In the genomic region with DNA sequence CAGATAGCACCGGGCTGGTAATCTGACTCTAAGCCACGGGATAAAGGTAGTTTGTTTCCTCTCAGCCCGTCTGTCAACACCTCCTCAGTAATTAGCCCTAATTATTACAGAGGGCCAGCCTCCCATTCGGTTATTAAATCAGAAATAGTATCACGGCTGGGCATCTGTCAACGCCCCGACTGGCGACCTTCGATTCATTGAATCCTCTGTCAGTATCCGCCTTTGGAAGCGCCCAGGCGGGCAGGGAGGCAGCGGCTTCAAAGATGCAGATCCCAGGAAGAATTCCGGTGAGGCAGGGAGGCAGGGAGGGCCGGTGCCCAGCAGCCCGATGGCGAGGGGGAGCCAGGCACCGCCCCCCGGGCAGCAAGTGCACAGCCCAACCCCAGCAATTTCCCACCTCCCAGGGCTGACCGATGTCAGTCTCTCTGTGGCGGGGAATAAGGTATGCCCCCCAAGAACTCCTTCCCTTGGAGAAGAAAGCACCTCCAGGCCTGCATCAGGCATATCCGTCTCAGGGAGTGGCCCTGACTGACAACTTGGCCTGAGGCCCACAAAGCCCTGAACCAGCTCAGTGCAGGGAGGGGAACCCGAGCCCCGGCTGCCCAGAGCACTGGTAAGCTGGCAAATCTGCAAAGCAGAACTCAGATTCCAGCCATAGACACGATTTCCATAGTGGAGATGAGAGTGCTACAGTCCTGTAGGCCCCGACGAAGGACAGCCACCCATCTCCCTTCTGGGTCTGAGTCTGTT, we compare ENCODE assay signal across 1 cellular context.
A peak's percentile ranks its signal among the peaks of the same experiment; 100 is the strongest.
TF ChIP-seq lines count a peak whose summit lies in the region.

No MANE protein-coding gene starts in this region.

TF ChIP-seq in K562, 482 proteins besides CTCF, POLR2A, EP300 and RAD21 (continues in another document):
- TF ChIP-seq, protein P1, sequence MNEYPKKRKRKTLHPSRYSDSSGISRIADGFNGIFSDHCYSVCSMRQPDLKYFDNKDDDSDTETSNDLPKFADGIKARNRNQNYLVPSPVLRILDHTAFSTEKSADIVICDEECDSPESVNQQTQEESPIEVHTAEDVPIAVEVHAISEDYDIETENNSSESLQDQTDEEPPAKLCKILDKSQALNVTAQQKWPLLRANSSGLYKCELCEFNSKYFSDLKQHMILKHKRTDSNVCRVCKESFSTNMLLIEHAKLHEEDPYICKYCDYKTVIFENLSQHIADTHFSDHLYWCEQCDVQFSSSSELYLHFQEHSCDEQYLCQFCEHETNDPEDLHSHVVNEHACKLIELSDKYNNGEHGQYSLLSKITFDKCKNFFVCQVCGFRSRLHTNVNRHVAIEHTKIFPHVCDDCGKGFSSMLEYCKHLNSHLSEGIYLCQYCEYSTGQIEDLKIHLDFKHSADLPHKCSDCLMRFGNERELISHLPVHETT (CRISPR knock-in tag; conservative IDR thresholded peaks at IDR 0.05 in 1 of 2, IDR thresholded peaks at IDR 0.05 in 1 of 2) = 0 out of 4 replicates have a peak, but pooled peaks of 1 of the 2 experiments have one; percentile 24
- TF ChIP-seq NFIC (IDR thresholded peaks at IDR 0.05) (peak; percentile 69), FOXM1 (IDR thresholded peaks at IDR 0.05; ENCODE audit: low read depth) (no peak), FOXM1 (CRISPR knock-in tag; IDR thresholded peaks at IDR 0.05; ENCODE audit: low read depth) (no peak), SETDB1 (IDR thresholded peaks at IDR 0.05; ENCODE audit: low read length) (peak; percentile 36), NFE2L1 (tag; IDR thresholded peaks at IDR 0.05; ENCODE audit: borderline replicate concordance, low read depth) (no peak), RCOR1 (IDR thresholded peaks at IDR 0.05; ENCODE audit: borderline replicate concordance in 1 of 2, low read depth in 2 of 2, low read length in 2 of 2) (no peak), HEY1 (CRISPR knock-in tag; IDR thresholded peaks at IDR 0.05; ENCODE audit: borderline replicate concordance) (no peak), MTA1 (IDR thresholded peaks at IDR 0.05; ENCODE audit: borderline replicate concordance) (no peak), MEIS2 (IDR thresholded peaks at IDR 0.05; ENCODE audit: partially characterized antibody) (peak; percentile 82), ZNF347 (CRISPR knock-in tag; IDR thresholded peaks at IDR 0.05; ENCODE audit: low read depth) (no peak), EHMT2 (IDR thresholded peaks at IDR 0.05) (no peak), CREBBP (IDR thresholded peaks at IDR 0.05; ENCODE audit: low read depth, low read length) (no peak), GABPB2 (CRISPR knock-in tag; conservative IDR thresholded peaks at IDR 0.05) (no peak), SMC3 (conservative IDR thresholded peaks at IDR 0.05; ENCODE audit: insufficient read depth, low read depth, low read length) (0 out of 2 replicates have a peak, but pooled peaks have one; percentile 1), RBBP5 (IDR thresholded peaks at IDR 0.05; ENCODE audit: borderline replicate concordance, insufficient read depth, low read length, poor library complexity, severe bottlenecking) (no peak), SMARCE1 (IDR thresholded peaks at IDR 0.05) (no peak), ZSCAN32 (CRISPR knock-in tag; IDR thresholded peaks at IDR 0.05) (no peak), RBFOX2 (IDR thresholded peaks at IDR 0.05; ENCODE audit: low read depth, low read length) (peak; percentile 11), IRF2 (CRISPR knock-in tag; IDR thresholded peaks at IDR 0.05) (no peak), ZNF212 (CRISPR knock-in tag; IDR thresholded peaks at IDR 0.05) (no peak), YY1 (IDR thresholded peaks at IDR 0.05; ENCODE audit: borderline replicate concordance in 1 of 3, control insufficient read depth in 1 of 3, extremely low read depth in 1 of 3, insufficient read depth in 3 of 3, insufficient read length in 1 of 3, insufficient replicate concordance in 2 of 3, low read depth in 1 of 3, low read length in 2 of 3) (peak in 1 of 3 experiments; percentile 2)
- TF ChIP-seq, protein P2, sequence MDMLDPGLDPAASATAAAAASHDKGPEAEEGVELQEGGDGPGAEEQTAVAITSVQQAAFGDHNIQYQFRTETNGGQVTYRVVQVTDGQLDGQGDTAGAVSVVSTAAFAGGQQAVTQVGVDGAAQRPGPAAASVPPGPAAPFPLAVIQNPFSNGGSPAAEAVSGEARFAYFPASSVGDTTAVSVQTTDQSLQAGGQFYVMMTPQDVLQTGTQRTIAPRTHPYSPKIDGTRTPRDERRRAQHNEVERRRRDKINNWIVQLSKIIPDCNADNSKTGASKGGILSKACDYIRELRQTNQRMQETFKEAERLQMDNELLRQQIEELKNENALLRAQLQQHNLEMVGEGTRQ (CRISPR knock-in tag; IDR thresholded peaks at IDR 0.05) = peak; percentile 37
- TF ChIP-seq, protein P3, sequence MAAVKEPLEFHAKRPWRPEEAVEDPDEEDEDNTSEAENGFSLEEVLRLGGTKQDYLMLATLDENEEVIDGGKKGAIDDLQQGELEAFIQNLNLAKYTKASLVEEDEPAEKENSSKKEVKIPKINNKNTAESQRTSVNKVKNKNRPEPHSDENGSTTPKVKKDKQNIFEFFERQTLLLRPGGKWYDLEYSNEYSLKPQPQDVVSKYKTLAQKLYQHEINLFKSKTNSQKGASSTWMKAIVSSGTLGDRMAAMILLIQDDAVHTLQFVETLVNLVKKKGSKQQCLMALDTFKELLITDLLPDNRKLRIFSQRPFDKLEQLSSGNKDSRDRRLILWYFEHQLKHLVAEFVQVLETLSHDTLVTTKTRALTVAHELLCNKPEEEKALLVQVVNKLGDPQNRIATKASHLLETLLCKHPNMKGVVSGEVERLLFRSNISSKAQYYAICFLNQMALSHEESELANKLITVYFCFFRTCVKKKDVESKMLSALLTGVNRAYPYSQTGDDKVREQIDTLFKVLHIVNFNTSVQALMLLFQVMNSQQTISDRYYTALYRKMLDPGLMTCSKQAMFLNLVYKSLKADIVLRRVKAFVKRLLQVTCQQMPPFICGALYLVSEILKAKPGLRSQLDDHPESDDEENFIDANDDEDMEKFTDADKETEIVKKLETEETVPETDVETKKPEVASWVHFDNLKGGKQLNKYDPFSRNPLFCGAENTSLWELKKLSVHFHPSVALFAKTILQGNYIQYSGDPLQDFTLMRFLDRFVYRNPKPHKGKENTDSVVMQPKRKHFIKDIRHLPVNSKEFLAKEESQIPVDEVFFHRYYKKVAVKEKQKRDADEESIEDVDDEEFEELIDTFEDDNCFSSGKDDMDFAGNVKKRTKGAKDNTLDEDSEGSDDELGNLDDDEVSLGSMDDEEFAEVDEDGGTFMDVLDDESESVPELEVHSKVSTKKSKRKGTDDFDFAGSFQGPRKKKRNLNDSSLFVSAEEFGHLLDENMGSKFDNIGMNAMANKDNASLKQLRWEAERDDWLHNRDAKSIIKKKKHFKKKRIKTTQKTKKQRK (IDR thresholded peaks at IDR 0.05; ENCODE audit: borderline replicate concordance, low read depth, low read length) = no peak
- TF ChIP-seq, protein P4, sequence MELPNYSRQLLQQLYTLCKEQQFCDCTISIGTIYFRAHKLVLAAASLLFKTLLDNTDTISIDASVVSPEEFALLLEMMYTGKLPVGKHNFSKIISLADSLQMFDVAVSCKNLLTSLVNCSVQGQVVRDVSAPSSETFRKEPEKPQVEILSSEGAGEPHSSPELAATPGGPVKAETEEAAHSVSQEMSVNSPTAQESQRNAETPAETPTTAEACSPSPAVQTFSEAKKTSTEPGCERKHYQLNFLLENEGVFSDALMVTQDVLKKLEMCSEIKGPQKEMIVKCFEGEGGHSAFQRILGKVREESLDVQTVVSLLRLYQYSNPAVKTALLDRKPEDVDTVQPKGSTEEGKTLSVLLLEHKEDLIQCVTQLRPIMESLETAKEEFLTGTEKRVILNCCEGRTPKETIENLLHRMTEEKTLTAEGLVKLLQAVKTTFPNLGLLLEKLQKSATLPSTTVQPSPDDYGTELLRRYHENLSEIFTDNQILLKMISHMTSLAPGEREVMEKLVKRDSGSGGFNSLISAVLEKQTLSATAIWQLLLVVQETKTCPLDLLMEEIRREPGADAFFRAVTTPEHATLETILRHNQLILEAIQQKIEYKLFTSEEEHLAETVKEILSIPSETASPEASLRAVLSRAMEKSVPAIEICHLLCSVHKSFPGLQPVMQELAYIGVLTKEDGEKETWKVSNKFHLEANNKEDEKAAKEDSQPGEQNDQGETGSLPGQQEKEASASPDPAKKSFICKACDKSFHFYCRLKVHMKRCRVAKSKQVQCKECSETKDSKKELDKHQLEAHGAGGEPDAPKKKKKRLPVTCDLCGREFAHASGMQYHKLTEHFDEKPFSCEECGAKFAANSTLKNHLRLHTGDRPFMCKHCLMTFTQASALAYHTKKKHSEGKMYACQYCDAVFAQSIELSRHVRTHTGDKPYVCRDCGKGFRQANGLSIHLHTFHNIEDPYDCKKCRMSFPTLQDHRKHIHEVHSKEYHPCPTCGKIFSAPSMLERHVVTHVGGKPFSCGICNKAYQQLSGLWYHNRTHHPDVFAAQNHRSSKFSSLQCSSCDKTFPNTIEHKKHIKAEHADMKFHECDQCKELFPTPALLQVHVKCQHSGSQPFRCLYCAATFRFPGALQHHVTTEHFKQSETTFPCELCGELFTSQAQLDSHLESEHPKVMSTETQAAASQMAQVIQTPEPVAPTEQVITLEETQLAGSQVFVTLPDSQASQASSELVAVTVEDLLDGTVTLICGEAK (IDR thresholded peaks at IDR 0.05) = no peak
- TF ChIP-seq, protein P4 (CRISPR knock-in tag; IDR thresholded peaks at IDR 0.05) = 0 out of 2 replicates have a peak, but pooled peaks have one; percentile 31
- TF ChIP-seq, protein P5, sequence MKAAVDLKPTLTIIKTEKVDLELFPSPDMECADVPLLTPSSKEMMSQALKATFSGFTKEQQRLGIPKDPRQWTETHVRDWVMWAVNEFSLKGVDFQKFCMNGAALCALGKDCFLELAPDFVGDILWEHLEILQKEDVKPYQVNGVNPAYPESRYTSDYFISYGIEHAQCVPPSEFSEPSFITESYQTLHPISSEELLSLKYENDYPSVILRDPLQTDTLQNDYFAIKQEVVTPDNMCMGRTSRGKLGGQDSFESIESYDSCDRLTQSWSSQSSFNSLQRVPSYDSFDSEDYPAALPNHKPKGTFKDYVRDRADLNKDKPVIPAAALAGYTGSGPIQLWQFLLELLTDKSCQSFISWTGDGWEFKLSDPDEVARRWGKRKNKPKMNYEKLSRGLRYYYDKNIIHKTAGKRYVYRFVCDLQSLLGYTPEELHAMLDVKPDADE (conservative IDR thresholded peaks at IDR 0.05; ENCODE audit: control insufficient read depth, low read depth, low read length) = no peak; the same call in 1 of the 2 replicates
- TF ChIP-seq, protein P6, sequence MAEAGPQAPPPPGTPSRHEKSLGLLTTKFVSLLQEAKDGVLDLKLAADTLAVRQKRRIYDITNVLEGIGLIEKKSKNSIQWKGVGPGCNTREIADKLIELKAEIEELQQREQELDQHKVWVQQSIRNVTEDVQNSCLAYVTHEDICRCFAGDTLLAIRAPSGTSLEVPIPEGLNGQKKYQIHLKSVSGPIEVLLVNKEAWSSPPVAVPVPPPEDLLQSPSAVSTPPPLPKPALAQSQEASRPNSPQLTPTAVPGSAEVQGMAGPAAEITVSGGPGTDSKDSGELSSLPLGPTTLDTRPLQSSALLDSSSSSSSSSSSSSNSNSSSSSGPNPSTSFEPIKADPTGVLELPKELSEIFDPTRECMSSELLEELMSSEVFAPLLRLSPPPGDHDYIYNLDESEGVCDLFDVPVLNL (CRISPR knock-in tag; IDR thresholded peaks at IDR 0.05; ENCODE audit: low read depth) = no peak
- TF ChIP-seq, protein P7, sequence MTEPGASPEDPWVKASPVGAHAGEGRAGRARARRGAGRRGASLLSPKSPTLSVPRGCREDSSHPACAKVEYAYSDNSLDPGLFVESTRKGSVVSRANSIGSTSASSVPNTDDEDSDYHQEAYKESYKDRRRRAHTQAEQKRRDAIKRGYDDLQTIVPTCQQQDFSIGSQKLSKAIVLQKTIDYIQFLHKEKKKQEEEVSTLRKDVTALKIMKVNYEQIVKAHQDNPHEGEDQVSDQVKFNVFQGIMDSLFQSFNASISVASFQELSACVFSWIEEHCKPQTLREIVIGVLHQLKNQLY (CRISPR knock-in tag; conservative IDR thresholded peaks at IDR 0.05) = no peak
